ENCODE assay signal across 1 cellular context in genomic region chr19:38721496-38721895, GRCh38.
TF ChIP-seq lines count a peak whose summit lies in the region.

No MANE protein-coding gene starts in this region.

TF ChIP-seq in HepG2, 621 proteins besides CTCF, POLR2A, EP300 and RAD21:
- TF ChIP-seq BRD4 (CRISPR knock-in tag; IDR thresholded peaks at IDR 0.05), result 0 out of 2 replicates have a peak, but pooled peaks have one; percentile 31
- no peak for TF ChIP-seq ZNF549 (CRISPR knock-in tag; IDR thresholded peaks at IDR 0.05)
- 0 out of 2 replicates have a peak, but pooled peaks have one; percentile 16 for TF ChIP-seq ZNF343 (CRISPR knock-in tag; IDR thresholded peaks at IDR 0.05)
- TF ChIP-seq ZBTB38 (CRISPR knock-in tag; IDR thresholded peaks at IDR 0.05), result peak; percentile 67
- 0 out of 2 replicates have a peak, but pooled peaks have one; percentile 69 for TF ChIP-seq FUBP1 (CRISPR knock-in tag; IDR thresholded peaks at IDR 0.05; ENCODE audit: borderline replicate concordance)
- TF ChIP-seq SPEN (CRISPR knock-in tag; IDR thresholded peaks at IDR 0.05; ENCODE audit: low read depth), result peak; percentile 51; the same call in 1 of the 2 replicates
- peak; percentile 74 for TF ChIP-seq AGO2 (optimal IDR thresholded peaks at IDR 0.05; ENCODE audit: low read depth, low read length)
- TF ChIP-seq ZFP91 (CRISPR knock-in tag; IDR thresholded peaks at IDR 0.05; ENCODE audit: borderline replicate concordance), result 0 out of 2 replicates have a peak, but pooled peaks have one; percentile 55
- TF ChIP-seq ZNF879 (CRISPR knock-in tag; IDR thresholded peaks at IDR 0.05), result no peak
- 0 out of 2 replicates have a peak, but pooled peaks have one; percentile 46 for TF ChIP-seq DNMT1 (CRISPR knock-in tag; IDR thresholded peaks at IDR 0.05)
- 0 out of 2 replicates have a peak, but pooled peaks have one; percentile 2 for TF ChIP-seq DPF2 (CRISPR knock-in tag; IDR thresholded peaks at IDR 0.05; ENCODE audit: borderline replicate concordance, low read depth)
- no peak for TF ChIP-seq ZNF496 (CRISPR knock-in tag; IDR thresholded peaks at IDR 0.05; ENCODE audit: insufficient replicate concordance)
- no peak for TF ChIP-seq FOXA3 (CRISPR knock-in tag; IDR thresholded peaks at IDR 0.05)
- no peak; the same call in 1 of the 2 replicates for TF ChIP-seq ZNF891 (CRISPR knock-in tag; IDR thresholded peaks at IDR 0.05)
- 0 out of 2 replicates have a peak, but pooled peaks have one; percentile 33 for TF ChIP-seq TRAFD1 (CRISPR knock-in tag; IDR thresholded peaks at IDR 0.05; ENCODE audit: borderline replicate concordance)
- peak; percentile 10; the same call in 1 of the 2 replicates for TF ChIP-seq ATF3 (CRISPR knock-in tag; IDR thresholded peaks at IDR 0.05)
- TF ChIP-seq ZSCAN21 (CRISPR knock-in tag; IDR thresholded peaks at IDR 0.05; ENCODE audit: borderline replicate concordance), result 0 out of 2 replicates have a peak, but pooled peaks have one; percentile 14
- TF ChIP-seq SETDB1 (CRISPR knock-in tag; IDR thresholded peaks at IDR 0.05; ENCODE audit: borderline replicate concordance), result no peak
- TF ChIP-seq KLF9 (CRISPR knock-in tag; IDR thresholded peaks at IDR 0.05; ENCODE audit: low read depth), result no peak
- 0 out of 2 replicates have a peak, but pooled peaks have one; percentile 13 for TF ChIP-seq CSRNP1 (CRISPR knock-in tag; IDR thresholded peaks at IDR 0.05)
- TF ChIP-seq SAFB2 (CRISPR knock-in tag; IDR thresholded peaks at IDR 0.05; ENCODE audit: borderline replicate concordance, low read depth), result 0 out of 2 replicates have a peak, but pooled peaks have one; percentile 60
- TF ChIP-seq ETS1 (CRISPR knock-in tag; IDR thresholded peaks at IDR 0.05), result no peak
- no peak for TF ChIP-seq CBX2 (IDR thresholded peaks at IDR 0.05; ENCODE audit: low read depth, low read length)
- TF ChIP-seq CBX2 (CRISPR knock-in tag; IDR thresholded peaks at IDR 0.05; ENCODE audit: low read depth), result no peak
- 0 out of 2 replicates have a peak, but pooled peaks have one; percentile 13 for TF ChIP-seq ZBTB4 (CRISPR knock-in tag; IDR thresholded peaks at IDR 0.05; ENCODE audit: borderline replicate concordance)
- 0 out of 2 replicates have a peak, but pooled peaks have one; percentile 34 for TF ChIP-seq ZSCAN5A (CRISPR knock-in tag; IDR thresholded peaks at IDR 0.05; ENCODE audit: borderline replicate concordance)
- TF ChIP-seq ZBTB33 (CRISPR knock-in tag; IDR thresholded peaks at IDR 0.05), result 0 out of 2 replicates have a peak, but pooled peaks have one; percentile 52
- no peak for TF ChIP-seq MIER2 (CRISPR knock-in tag; IDR thresholded peaks at IDR 0.05)
- TF ChIP-seq CHD4 (IDR thresholded peaks at IDR 0.05; ENCODE audit: borderline replicate concordance, low read length), result peak; percentile 67; the same call in 1 of the 2 replicates
- peak; percentile 29; the same call in 1 of the 2 replicates for TF ChIP-seq MTERF4 (CRISPR knock-in tag; IDR thresholded peaks at IDR 0.05)
- TF ChIP-seq SP5 (CRISPR knock-in tag; IDR thresholded peaks at IDR 0.05; ENCODE audit: borderline replicate concordance, low read depth), result no peak
TF ChIP-seq in HepG2: peak in this region for 19.
